Comparison of ENCODE assay signal across 1 cellular context in the genomic region with DNA sequence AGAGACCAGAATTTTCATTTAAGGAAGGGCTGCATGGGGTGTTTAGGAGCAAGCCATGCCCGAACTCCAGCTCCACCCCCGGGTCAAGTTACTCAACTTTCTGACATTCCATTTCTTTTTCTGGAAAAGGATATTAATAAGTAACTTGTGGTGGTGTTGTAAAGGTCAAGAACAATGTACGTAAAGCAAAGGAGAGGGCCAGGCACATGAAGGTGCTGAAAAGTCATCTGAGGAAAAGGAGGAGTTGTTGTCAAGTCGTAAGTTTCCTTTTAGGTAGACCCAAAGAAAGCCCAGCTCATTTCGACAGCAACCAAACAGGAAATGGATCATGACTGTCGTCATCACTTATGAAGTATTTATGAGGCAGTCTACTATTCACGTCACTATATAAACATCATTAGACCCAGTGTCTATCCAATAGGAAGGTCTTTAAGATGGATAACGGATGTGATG.
TF ChIP-seq lines count a peak whose summit lies in the region.

No MANE protein-coding gene starts in this region.

TF ChIP-seq in HCT116, 20 proteins besides CTCF, POLR2A, EP300 and RAD21 (continued from another document):
- TF ChIP-seq, protein P1, sequence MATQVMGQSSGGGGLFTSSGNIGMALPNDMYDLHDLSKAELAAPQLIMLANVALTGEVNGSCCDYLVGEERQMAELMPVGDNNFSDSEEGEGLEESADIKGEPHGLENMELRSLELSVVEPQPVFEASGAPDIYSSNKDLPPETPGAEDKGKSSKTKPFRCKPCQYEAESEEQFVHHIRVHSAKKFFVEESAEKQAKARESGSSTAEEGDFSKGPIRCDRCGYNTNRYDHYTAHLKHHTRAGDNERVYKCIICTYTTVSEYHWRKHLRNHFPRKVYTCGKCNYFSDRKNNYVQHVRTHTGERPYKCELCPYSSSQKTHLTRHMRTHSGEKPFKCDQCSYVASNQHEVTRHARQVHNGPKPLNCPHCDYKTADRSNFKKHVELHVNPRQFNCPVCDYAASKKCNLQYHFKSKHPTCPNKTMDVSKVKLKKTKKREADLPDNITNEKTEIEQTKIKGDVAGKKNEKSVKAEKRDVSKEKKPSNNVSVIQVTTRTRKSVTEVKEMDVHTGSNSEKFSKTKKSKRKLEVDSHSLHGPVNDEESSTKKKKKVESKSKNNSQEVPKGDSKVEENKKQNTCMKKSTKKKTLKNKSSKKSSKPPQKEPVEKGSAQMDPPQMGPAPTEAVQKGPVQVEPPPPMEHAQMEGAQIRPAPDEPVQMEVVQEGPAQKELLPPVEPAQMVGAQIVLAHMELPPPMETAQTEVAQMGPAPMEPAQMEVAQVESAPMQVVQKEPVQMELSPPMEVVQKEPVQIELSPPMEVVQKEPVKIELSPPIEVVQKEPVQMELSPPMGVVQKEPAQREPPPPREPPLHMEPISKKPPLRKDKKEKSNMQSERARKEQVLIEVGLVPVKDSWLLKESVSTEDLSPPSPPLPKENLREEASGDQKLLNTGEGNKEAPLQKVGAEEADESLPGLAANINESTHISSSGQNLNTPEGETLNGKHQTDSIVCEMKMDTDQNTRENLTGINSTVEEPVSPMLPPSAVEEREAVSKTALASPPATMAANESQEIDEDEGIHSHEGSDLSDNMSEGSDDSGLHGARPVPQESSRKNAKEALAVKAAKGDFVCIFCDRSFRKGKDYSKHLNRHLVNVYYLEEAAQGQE (IDR thresholded peaks at IDR 0.05; ENCODE audit: low read depth), result no peak
- no peak for TF ChIP-seq JUND (IDR thresholded peaks at IDR 0.05)
- TF ChIP-seq SP1 (IDR thresholded peaks at IDR 0.05; ENCODE audit: low read depth), result no peak
- no peak for TF ChIP-seq CBX3 (IDR thresholded peaks at IDR 0.05; ENCODE audit: low read depth)
- TF ChIP-seq EZH2 (IDR thresholded peaks at IDR 0.05), result no peak
- TF ChIP-seq ZNF274 (IDR thresholded peaks at IDR 0.05; ENCODE audit: low read depth, low read length), result no peak
